In genomic region chr4:6605605-6606004, GRCh38 we compare ENCODE assay signal across 10 cellular contexts.
"Had no signal": no experiment of that assay in that cellular context is flagged by ENCODE, and none has a peak within 500 bp of the region (broad histone marks: within the 10 kb centered on the region; RNA-seq: fewer than 3 reads in every experiment).

No MANE protein-coding gene starts in this region.

- ATAC-seq: GM23338 had no signal

- H3K4me3 Mint-ChIP-seq: GM23338, H9, HFFc6 had no signal

- FAIRE-seq: H1, H54, HTR-8/SVneo had no signal

- H3K27ac Mint-ChIP-seq: GM23338, H9, HFFc6 had no signal

- H3K4me3 ChIP-seq: GM23338 had no signal

- DNase-seq: H9, HCEC 1CT, HFFc6, IMR-90, KBM-7 had no signal

- H3K4me1 Mint-ChIP-seq: GM23338 had no signal

- H3K27ac ChIP-seq: KMS-11 had no signal
